Comparison of ENCODE assay signal across 9 cellular contexts in the genomic region with DNA sequence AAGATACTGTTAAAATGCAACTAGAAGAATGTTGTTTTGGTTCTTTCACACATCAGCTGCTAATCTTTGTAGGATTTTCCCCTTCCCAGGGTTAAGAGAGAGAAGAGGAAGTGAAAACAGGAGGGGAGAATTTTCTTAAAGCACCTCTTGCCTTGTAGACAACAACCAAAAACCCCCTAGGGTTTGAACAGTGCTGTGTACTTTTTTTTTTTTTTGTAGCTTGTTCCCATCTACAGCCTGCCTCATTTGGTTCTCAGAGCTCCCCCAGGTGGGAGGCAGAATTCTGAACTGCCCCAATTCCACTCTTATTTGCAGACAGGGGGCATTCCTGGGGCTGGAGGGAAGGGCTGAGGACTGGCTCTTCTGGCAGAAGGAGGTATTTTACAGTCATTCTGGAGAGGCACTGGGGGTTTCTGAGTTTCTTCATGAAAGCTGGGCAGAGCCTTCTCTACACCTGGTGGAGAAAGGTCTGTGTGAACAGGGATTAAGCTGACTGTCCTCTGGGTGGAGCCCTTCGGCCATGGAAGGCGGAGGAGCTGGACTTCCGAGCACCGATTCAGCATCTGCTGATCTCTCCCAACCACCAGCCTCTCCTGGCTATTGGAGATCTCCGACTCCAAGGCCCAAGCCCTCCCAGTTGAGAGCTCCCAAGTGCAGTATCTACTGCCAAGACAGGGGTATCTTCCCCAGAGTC. TPM values are rescaled to one million over a fixed set of nuclear protein-coding genes. Genes with fewer than 3 reads are reported as not detected.
DNase-seq lines count a peak whose midpoint lies in the region; TF ChIP-seq lines count a peak whose summit lies in the region.
"Had no signal": no experiment of that assay in that cellular context is flagged by ENCODE, and none has a peak within 500 bp of the region (broad histone marks: within the 10 kb centered on the region; RNA-seq: fewer than 3 reads in every experiment).

No MANE protein-coding gene starts in this region.

- WGBS in prostate gland: 27% methylated on average over 5 of the region's 5 CpGs

- no peaks in the 10 kb centered on the region for H3K9me3 Mint-ChIP-seq in activated CD4-positive, alpha-beta T cell treated with anti-CD3 and anti-CD28 coated beads, Interleukin-2, amount 10 ng/mL, durations not matched to agents 24 days and 14 days
- no peaks in the 10 kb centered on the region for H3K9me3 Mint-ChIP-seq in mesothelial cell of epicardium

- H3K4me1 ChIP-seq in HEK293 (ENCODE audit: control insufficient read depth, insufficient read depth, low read length): no peaks in the 10 kb centered on the region
- H3K4me1 ChIP-seq in prostate gland (replicated peaks): peaks cover 8% of the 10 kb centered on the region

- intact Hi-C loops in activated CD4-positive, alpha-beta T cell treated with anti-CD3 and anti-CD28 coated beads, Interleukin-2, amount 10 ng/mL, durations not matched to agents 24 days and 14 days (cut with micrococcal nuclease): loop anchor here (1.0 to 2.0 kb wide), 3 partner anchors 8 to 53 kb away; no protein-coding TSS in a partner anchor
- intact Hi-C loops in prostate gland (cut with DNase I): loop anchor here (10.0 kb wide), 2 partner anchors 179 to 1049 kb away; partner anchors contain the start of gene KRT28

- H3K36me3 Mint-ChIP-seq in activated CD4-positive, alpha-beta T cell treated with anti-CD3 and anti-CD28 coated beads, Interleukin-2, amount 10 ng/mL, durations not matched to agents 24 days and 14 days (ENCODE audit: low read depth): no peaks in the 10 kb centered on the region
- no peaks in the 10 kb centered on the region for H3K36me3 Mint-ChIP-seq in mesothelial cell of epicardium

- TF ChIP-seq POLR2A in prostate gland (IDR thresholded peaks at IDR 0.05): no peak

- H3K9me3 ChIP-seq in HEK293 (ENCODE audit: control insufficient read depth, insufficient read depth, low read depth, low read length) (no peaks in the 10 kb centered on the region), prostate gland (no peaks in the 10 kb centered on the region)

- H3K27ac Mint-ChIP-seq in activated CD4-positive, alpha-beta T cell treated with anti-CD3 and anti-CD28 coated beads, Interleukin-2, amount 10 ng/mL, durations not matched to agents 24 days and 14 days: peak overlapping the region; percentile 85
- H3K27ac Mint-ChIP-seq in mesothelial cell of epicardium: no peak overlapping the region

- peak; percentile 52 for TF ChIP-seq CTCF in AG09309 (IDR thresholded peaks at IDR 0.05; ENCODE audit: control insufficient read depth, insufficient read depth, low read depth, low read length, missing control alignments)
- TF ChIP-seq CTCF in GM12873 (IDR thresholded peaks at IDR 0.05; ENCODE audit: insufficient read depth, low read depth, low read length, missing control alignments): peak; percentile 60
- TF ChIP-seq CTCF in HEK293 (tag by site-specific recombination; IDR thresholded peaks at IDR 0.05): peak; percentile 86
- peak; percentile 42 for TF ChIP-seq CTCF in fibroblast of the aortic adventitia (IDR thresholded peaks at IDR 0.05; ENCODE audit: insufficient read depth, low read length)
- peak in 3 of 4 experiments; percentile 42 to 68 (median 47) for TF ChIP-seq CTCF in prostate gland (IDR thresholded peaks at IDR 0.05)
- no peak for TF ChIP-seq CTCF in mesothelial cell of epicardium (IDR thresholded peaks at IDR 0.05; ENCODE audit: unreplicated experiment)

- H3K36me3 ChIP-seq in HEK293 (ENCODE audit: control insufficient read depth in 2 of 2, insufficient read depth in 1 of 2, low read length in 2 of 2) (no peaks in the 10 kb centered on the region), prostate gland (no peaks in the 10 kb centered on the region)

- POLR2A ChIA-PET in HEK293 (lab: Yijun Ruan, JAX): interaction anchor here (1.4 kb wide), 1 partner anchor 11 kb away, joined by 4 read pairs; no protein-coding TSS in a partner anchor

- CTCF ChIA-PET in HEK293 (lab: Yijun Ruan, JAX): interaction anchor here (0.5 to 3.2 kb wide), 51 partner anchors 9 to 1052 kb away, joined by 3 to 26 read pairs (median 4); partner anchors contain the start of genes KRT222, KRT24 and KRT27

- H3K27me3 ChIP-seq in prostate gland (replicated peaks; ENCODE audit: insufficient read depth): no peaks in the 10 kb centered on the region

- no peak overlapping the region for H3K4me3 ChIP-seq in AG09309 (ENCODE audit: control insufficient read depth, low read depth, low read length)
- no peak overlapping the region for H3K4me3 ChIP-seq in HEK293 (ENCODE audit: low read depth, low read length)
- H3K4me3 ChIP-seq in fibroblast of the aortic adventitia (ENCODE audit: low read depth, low read length): no peak overlapping the region
- H3K4me3 ChIP-seq in prostate gland: no peak overlapping the region

- H3K27me3 Mint-ChIP-seq in activated CD4-positive, alpha-beta T cell treated with anti-CD3 and anti-CD28 coated beads, Interleukin-2, amount 10 ng/mL, durations not matched to agents 24 days and 14 days: no peaks in the 10 kb centered on the region
- H3K27me3 Mint-ChIP-seq in mesothelial cell of epicardium (ENCODE audit: low read depth): peaks cover 12% of the 10 kb centered on the region

- peaks cover 67% of the 10 kb centered on the region for H3K4me1 Mint-ChIP-seq in activated CD4-positive, alpha-beta T cell treated with anti-CD3 and anti-CD28 coated beads, Interleukin-2, amount 10 ng/mL, durations not matched to agents 24 days and 14 days
- H3K4me1 Mint-ChIP-seq in mesothelial cell of epicardium: peaks cover 6% of the 10 kb centered on the region

- H3K4me3 Mint-ChIP-seq in activated CD4-positive, alpha-beta T cell treated with anti-CD3 and anti-CD28 coated beads, Interleukin-2, amount 10 ng/mL, durations not matched to agents 24 days and 14 days: peak overlapping the region; percentile 47
- H3K4me3 Mint-ChIP-seq in mesothelial cell of epicardium: no peak overlapping the region

- H3K27ac ChIP-seq in HEK293 (ENCODE audit: extremely low read depth, low read depth, low read length) (no peak overlapping the region), prostate gland (no peak overlapping the region)

- DNase-seq in AG09309 (ENCODE audit: low read depth) (no peak), MV-4-11 (lab: John Stamatoyannopoulos, UW) (peak; percentile 76), fibroblast of the aortic adventitia (ENCODE audit: low read depth) (peak; percentile 53), prostate gland (ENCODE audit: low spot score) (peak; percentile 34), mesothelial cell of epicardium (ENCODE audit: low spot score in 2 of 2, unreplicated experiment in 2 of 2) (no peak)
- DNase-seq in activated CD4-positive, alpha-beta T cell treated with anti-CD3 and anti-CD28 coated beads, Interleukin-2, amount 10 ng/mL, durations not matched to agents 24 days and 14 days: peak; percentile 81

TF ChIP-seq in HEK293, 187 proteins besides CTCF, POLR2A, EP300 and RAD21 (continues in another document):
- TF ChIP-seq BCL11A (tag by site-specific recombination; IDR thresholded peaks at IDR 0.05; ENCODE audit: low read depth) (no peak), ZNF654 (tag by site-specific recombination; IDR thresholded peaks at IDR 0.05; ENCODE audit: low read depth) (peak; percentile 67), ZNF548 (tag by site-specific recombination; IDR thresholded peaks at IDR 0.05) (no peak)

RNA-seq across cellular contexts. Expression of gene SMARCE1, which starts 32.2 kb away (rescaled TPM):
- total RNA-seq in activated CD4-positive, alpha-beta T cell treated with anti-CD3 and anti-CD28 coated beads, Interleukin-2, amount 10 ng/mL, durations not matched to agents 24 days and 14 days: 122 and 125 TPM in 2 replicates
- total RNA-seq in fibroblast of the aortic adventitia (ENCODE audit: low replicate concordance) (112 and 119 TPM in 2 replicates), prostate gland (10 to 100 TPM; 65.7 to 82.0 TPM), mesothelial cell of epicardium (162 to 163 TPM (median 162 TPM) in 3 replicates)

RNA-seq across cellular contexts. Expression of gene KRT222, which starts 49.5 kb away (rescaled TPM):
- not detected in 2 replicates for total RNA-seq in activated CD4-positive, alpha-beta T cell treated with anti-CD3 and anti-CD28 coated beads, Interleukin-2, amount 10 ng/mL, durations not matched to agents 24 days and 14 days
- total RNA-seq in fibroblast of the aortic adventitia (ENCODE audit: low replicate concordance) (not detected in 2 replicates), prostate gland (under 1 TPM; 0.05 to 0.91 TPM), mesothelial cell of epicardium (not detected in 3 replicates)
- total RNA-seq: pulmonary artery endothelial cell had no signal

RNA-seq across cellular contexts. Expression of gene CCR7, which starts 50.2 kb away (rescaled TPM):
- total RNA-seq in activated CD4-positive, alpha-beta T cell treated with anti-CD3 and anti-CD28 coated beads, Interleukin-2, amount 10 ng/mL, durations not matched to agents 24 days and 14 days: 217 and 220 TPM in 2 replicates
- not detected in 2 replicates for total RNA-seq in fibroblast of the aortic adventitia (ENCODE audit: low replicate concordance)
- under 1 TPM in 1 of 2 donors, not detected in 1; 0.40 TPM for total RNA-seq in prostate gland
- 0.09 TPM in 1 of 3 replicates, not detected in the others for total RNA-seq in mesothelial cell of epicardium
- total RNA-seq: pulmonary artery endothelial cell had no signal

Comparison
In these comparisons a context has a peak if more than half of its experiments do, and no peak if none do; other contexts are left out.
1. DNase-seq: peak in MV-4-11 (single experiment), activated CD4-positive, alpha-beta T cell treated with anti-CD3 and anti-CD28 coated beads, Interleukin-2, amount 10 ng/mL, durations not matched to agents 24 days and 14 days (single experiment), fibroblast of the aortic adventitia (single experiment) and prostate gland (single experiment); none in AG09309 (single experiment) and mesothelial cell of epicardium (0 of 2).
2. RNA of gene CCR7, which starts 50.2 kb away (total RNA-seq): 217 to 220 TPM in activated CD4-positive, alpha-beta T cell treated with anti-CD3 and anti-CD28 coated beads, Interleukin-2, amount 10 ng/mL, durations not matched to agents 24 days and 14 days; 0.40 TPM in prostate gland, 0.09 TPM in mesothelial cell of epicardium and not detected in fibroblast of the aortic adventitia; every median in the first group is over 100 times any median in the second.